In genomic region chr11:61691378-61692156, GRCh38 we compare ENCODE assay signal across 1 cellular context.
TF ChIP-seq lines count a peak whose summit lies in the region.

No MANE protein-coding gene starts in this region.

TF ChIP-seq in IMR-90, 13 proteins besides CTCF, POLR2A, EP300 and RAD21 (continued from another document):
- TF ChIP-seq MAZ (IDR thresholded peaks at IDR 0.05; ENCODE audit: borderline replicate concordance, low read depth, low read length), result no peak
